1 cellular context compared by ENCODE assay signal in the genomic region with DNA sequence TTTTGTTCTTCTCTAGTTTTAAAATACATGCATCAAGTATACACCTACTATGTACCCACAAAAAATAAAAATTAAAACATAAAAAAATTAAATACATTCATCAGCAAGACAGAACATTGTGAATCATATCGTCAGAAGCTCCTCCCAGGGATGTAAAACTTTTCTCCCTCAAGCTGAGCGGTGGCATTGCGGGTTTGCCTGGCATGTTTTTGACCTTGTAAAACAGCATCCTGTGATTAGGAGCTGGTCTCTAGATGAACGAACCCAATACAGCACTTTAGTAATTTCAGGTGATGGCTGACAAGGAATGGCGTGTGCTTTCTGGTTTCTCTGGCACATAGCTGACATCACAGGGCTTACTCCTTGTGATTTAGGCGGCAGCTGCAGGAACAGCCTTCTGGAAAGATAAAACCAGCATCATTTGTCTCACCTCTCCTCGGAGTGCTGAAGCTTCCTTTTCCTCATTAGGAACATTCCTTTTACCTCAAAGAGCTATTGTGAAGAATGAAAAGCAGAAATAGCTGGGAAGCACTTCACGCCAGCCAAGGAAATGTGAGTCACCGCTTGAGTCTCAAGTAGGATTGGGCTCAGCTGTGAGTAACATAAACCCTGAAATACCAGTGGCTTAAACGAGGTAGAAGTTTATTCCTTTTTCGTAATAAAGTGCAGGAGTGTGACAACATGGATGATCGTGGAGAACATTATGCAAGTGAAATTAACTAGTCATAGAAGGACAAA.
TF ChIP-seq lines count a peak whose summit lies in the region.

No MANE protein-coding gene starts in this region.

TF ChIP-seq in SK-N-SH, 30 proteins besides CTCF, POLR2A, EP300 and RAD21 (continued from another document):
- TF ChIP-seq FOSL2 (IDR thresholded peaks at IDR 0.05; ENCODE audit: borderline replicate concordance, low read depth) (peak; percentile 64; the same call in 1 of the 2 replicates), TCF12 (IDR thresholded peaks at IDR 0.05) (peak; percentile 40; the same call in 1 of the 2 replicates), EZH2phosphoT487 (IDR thresholded peaks at IDR 0.05; ENCODE audit: borderline replicate concordance, low read depth) (no peak)
